In genomic region chr17:14304876-14305636, GRCh38 we compare ENCODE assay signal across 15 cellular contexts. TPM values are rescaled to one million over a fixed set of nuclear protein-coding genes. Genes with fewer than 3 reads are reported as not detected.
DNase-seq lines count a peak whose midpoint lies in the region; ATAC-seq and TF ChIP-seq lines count a peak whose summit lies in the region.
"Had no signal": no experiment of that assay in that cellular context is flagged by ENCODE, and none has a peak within 500 bp of the region (broad histone marks: within the 10 kb centered on the region; RNA-seq: fewer than 3 reads in every experiment).

No MANE protein-coding gene starts in this region.

- TF ChIP-seq CTCF in HFFc6 (IDR thresholded peaks at IDR 0.05) (no peak), thyroid gland (IDR thresholded peaks at IDR 0.05) (no peak)

- DNase-seq in AML-193 (lab: John Stamatoyannopoulos, UW) (peak; percentile 16 to 24), HFFc6 (no peak), amniotic epithelial cell (ENCODE audit: low read depth) (peak; percentile 23), mesenchymal stem cell (peak; percentile 55), thyroid gland (no peak)
- DNase-seq: activated effector memory CD4-positive, alpha-beta T cell treated with anti-CD3 and anti-CD28 coated beads, Interleukin-2, amount 50 U/mL, for 16 hours; DMS79; KG1; mucosa of descending colon; NCI-H510A treated with DMSO at 0.1 percent for 48 hours; stimulated activated CD4-positive, alpha-beta T cell treated with anti-CD3 and anti-CD28 coated beads, Interleukin-2, amount 100 ng/mL, for 24 hours had no signal

- H2BK15ac ChIP-seq in mesenchymal stem cell (ENCODE audit: low read depth, poor library complexity, severe bottlenecking) = no peak overlapping the region

- H3K18ac ChIP-seq in mesenchymal stem cell (ENCODE audit: low read depth in 1 of 2, low read length in 2 of 2) = peak overlapping the region in 1 of 2 experiments; percentile 89

- peaks cover 64% of the 10 kb centered on the region for H3K4me1 Mint-ChIP-seq in HFFc6 (ENCODE audit: low read depth)
- peaks cover 46% of the 10 kb centered on the region for H3K4me1 Mint-ChIP-seq in stimulated activated memory B cell treated with anti-CD40 and anti-IgM and Interleukin-4, amounts not matched to agents 10 μg/mL and 1 μg/mL and 100 μg/mL, for 72 hours

- H3K9me3 ChIP-seq in mesenchymal stem cell (ENCODE audit: control insufficient read depth, low read length) (no peaks in the 10 kb centered on the region), thyroid gland (no peaks in the 10 kb centered on the region)
- H3K9me3 ChIP-seq: mucosa of descending colon, tibial nerve had no signal

- H2BK12ac ChIP-seq in mesenchymal stem cell (ENCODE audit: low read length in 2 of 2) = peak overlapping the region in 1 of 2 experiments; percentile 8

- peaks cover 20% of the 10 kb centered on the region for H3K36me3 Mint-ChIP-seq in HFFc6 (ENCODE audit: low read depth)
- peaks cover 2% of the 10 kb centered on the region for H3K36me3 Mint-ChIP-seq in stimulated activated memory B cell treated with anti-CD40 and anti-IgM and Interleukin-4, amounts not matched to agents 10 μg/mL and 1 μg/mL and 100 μg/mL, for 72 hours

- intact Hi-C loops in thyroid gland (cut with DNase I) = loop anchor here (5.0 kb wide), 1 partner anchor 703 kb away; the partner anchor contains the start of gene HS3ST3A1

- H3K27me3 Mint-ChIP-seq in HFFc6 (ENCODE audit: insufficient read depth) = peaks cover 2% of the 10 kb centered on the region; the same call in 1 of the 2 replicates
- peaks cover 42% of the 10 kb centered on the region for H3K27me3 Mint-ChIP-seq in stimulated activated memory B cell treated with anti-CD40 and anti-IgM and Interleukin-4, amounts not matched to agents 10 μg/mL and 1 μg/mL and 100 μg/mL, for 72 hours

- peak overlapping the region; percentile 80 for H3K27ac Mint-ChIP-seq in HFFc6
- H3K27ac Mint-ChIP-seq in stimulated activated memory B cell treated with anti-CD40 and anti-IgM and Interleukin-4, amounts not matched to agents 10 μg/mL and 1 μg/mL and 100 μg/mL, for 72 hours = no peak overlapping the region

- H3K79me1 ChIP-seq in mesenchymal stem cell (replicated peaks; ENCODE audit: low read length, poor library complexity, severe bottlenecking) = peaks cover under 1% of the 10 kb centered on the region

- peak overlapping the region in 1 of 2 experiments; percentile 2 for H3K14ac ChIP-seq in mesenchymal stem cell (ENCODE audit: low read length in 2 of 2)

- H3K4me3 ChIP-seq in mesenchymal stem cell (ENCODE audit: insufficient read depth in 1 of 2, low read depth in 1 of 2, low read length in 2 of 2) (peak overlapping the region in 1 of 2 experiments; percentile 100), thyroid gland (replicated peaks in 1 of 3) (no peak overlapping the region)
- H3K4me3 ChIP-seq: mucosa of descending colon, tibial nerve had no signal

- H3K23ac ChIP-seq in mesenchymal stem cell (ENCODE audit: low read length in 2 of 2) = no peak overlapping the region

- H2AFZ ChIP-seq in mesenchymal stem cell (ENCODE audit: low read depth, low read length) = no peak overlapping the region

- no peak overlapping the region for H2BK120ac ChIP-seq in mesenchymal stem cell (ENCODE audit: low read depth, low read length)

- H3K27ac ChIP-seq in mesenchymal stem cell (ENCODE audit: low read length, poor library complexity, severe bottlenecking) = no peak overlapping the region
- no peak overlapping the region for H3K27ac ChIP-seq in thyroid gland
- H3K27ac ChIP-seq: tibial nerve had no signal

- H3K4ac ChIP-seq in mesenchymal stem cell (ENCODE audit: low read depth in 1 of 2, low read length in 2 of 2) = peak overlapping the region; percentile 65 to 68

- 56% methylated on average over 12 of the region's 12 CpGs for WGBS in mesenchymal stem cell
- WGBS in thyroid gland, 2 donors = 61 to 63% methylated on average over 12 of the region's 12 CpGs

- H2AK5ac ChIP-seq in mesenchymal stem cell (ENCODE audit: low read length, severe bottlenecking) = no peak overlapping the region

- peak overlapping the region; percentile 69 for H4K8ac ChIP-seq in mesenchymal stem cell (ENCODE audit: low read length)

- peak overlapping the region; percentile 6 for H4K91ac ChIP-seq in mesenchymal stem cell (ENCODE audit: low read length)

- H3K9ac ChIP-seq in mesenchymal stem cell (ENCODE audit: low read length) = peak overlapping the region; percentile 95

- H3K4me1 ChIP-seq in mesenchymal stem cell (ENCODE audit: control insufficient read depth, insufficient read depth, low read depth, low read length) = peaks cover 45% of the 10 kb centered on the region
- H3K4me1 ChIP-seq in thyroid gland = peaks cover 32 to 50% of the 10 kb centered on the region in 2 donors

- H3K36me3 ChIP-seq in mesenchymal stem cell (ENCODE audit: control insufficient read depth in 1 of 2, insufficient read depth in 2 of 2, low read depth in 1 of 2, low read length in 2 of 2) = peaks cover 0 to 4% of the 10 kb centered on the region in 2 experiments
- no peaks in the 10 kb centered on the region for H3K36me3 ChIP-seq in thyroid gland
- H3K36me3 ChIP-seq: tibial nerve had no signal

- TF ChIP-seq POLR2A in thyroid gland (IDR thresholded peaks at IDR 0.05) = no peak

- peaks cover 0 to 37% of the 10 kb centered on the region in 2 experiments for H3K27me3 ChIP-seq in mesenchymal stem cell (ENCODE audit: control insufficient read depth in 1 of 2, insufficient read depth in 1 of 2, low read length in 2 of 2)
- peaks cover 14% of the 10 kb centered on the region for H3K27me3 ChIP-seq in thyroid gland

- no peak overlapping the region for H3K4me2 ChIP-seq in mesenchymal stem cell (ENCODE audit: low read length, poor library complexity, severe bottlenecking)

- ATAC-seq in stimulated activated memory B cell treated with anti-CD40 and anti-IgM and Interleukin-4, amounts not matched to agents 10 μg/mL and 1 μg/mL and 100 μg/mL, for 72 hours = no peak
- ATAC-seq in GM19463 (IDR thresholded peaks at IDR 0.05; ENCODE audit: unreplicated experiment) (no peak), HG03442 (IDR thresholded peaks at IDR 0.05; ENCODE audit: unreplicated experiment) (no peak)
- ATAC-seq: mucosa of descending colon had no signal

- H3K4me3 Mint-ChIP-seq in HFFc6 = peak overlapping the region; percentile 79
- no peak overlapping the region for H3K4me3 Mint-ChIP-seq in stimulated activated memory B cell treated with anti-CD40 and anti-IgM and Interleukin-4, amounts not matched to agents 10 μg/mL and 1 μg/mL and 100 μg/mL, for 72 hours

- H3K9me3 Mint-ChIP-seq in HFFc6 = no peaks in the 10 kb centered on the region
- H3K9me3 Mint-ChIP-seq in stimulated activated memory B cell treated with anti-CD40 and anti-IgM and Interleukin-4, amounts not matched to agents 10 μg/mL and 1 μg/mL and 100 μg/mL, for 72 hours = no peaks in the 10 kb centered on the region

- H2BK5ac ChIP-seq in mesenchymal stem cell (ENCODE audit: low read depth, low read length, poor library complexity, severe bottlenecking) = no peak overlapping the region

RNA-seq across cellular contexts. Expression of gene HS3ST3B1, which starts 4.2 kb away (rescaled TPM):
- total RNA-seq in HFFc6 (2021; fragmentation: NEBNext Ultra II Directional; extraction: Animal tissue kit (Norgen Biotek cat#: 25700)) = 10 to 100 TPM; 18.3 to 24.6 (median 22.3) TPM
- 16.0 TPM for polyA plus RNA-seq in mesenchymal stem cell (2013, experiment 1 of 2)
- 15.8 TPM for polyA plus RNA-seq in mesenchymal stem cell (2013, experiment 2 of 2)
- total RNA-seq in thyroid gland = 1 to 10 TPM; 1.2 to 3.9 (median 2.2) TPM

Comparison
In these comparisons a context has a peak if more than half of its experiments do, and no peak if none do; other contexts are left out.
1. DNase-seq: peak in AML-193 (2 of 2), amniotic epithelial cell (single experiment) and mesenchymal stem cell (single experiment); none in HFFc6 (single experiment) and thyroid gland (0 of 2).